19 cellular contexts compared by ENCODE assay signal in the genomic region with DNA sequence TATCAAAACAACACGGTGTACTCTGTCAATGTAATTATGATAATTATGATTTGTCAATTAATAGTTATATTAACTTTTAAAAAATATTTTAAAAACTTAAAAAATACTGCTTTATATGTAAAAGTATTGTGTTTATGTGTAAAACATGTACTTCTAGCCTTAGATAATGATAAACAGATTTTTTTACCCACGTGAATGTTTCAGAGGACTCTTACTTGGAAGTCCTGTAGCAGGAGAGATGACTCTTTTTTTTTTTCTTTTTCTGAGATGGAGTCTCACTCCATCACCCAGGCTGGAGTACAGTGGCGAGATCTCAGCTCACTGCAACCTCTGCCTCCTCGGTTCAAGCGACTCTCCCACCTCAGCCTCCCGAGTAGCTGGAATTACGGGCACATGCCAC. TPM values are rescaled to one million over a fixed set of nuclear protein-coding genes. Genes with fewer than 3 reads are reported as not detected.
DNase-seq lines count a peak whose midpoint lies in the region; FAIRE-seq and TF ChIP-seq lines count a peak whose summit lies in the region.
"Had no signal": no experiment of that assay in that cellular context is flagged by ENCODE, and none has a peak within 500 bp of the region (broad histone marks: within the 10 kb centered on the region; RNA-seq: fewer than 3 reads in every experiment).

No MANE protein-coding gene starts in this region.

- H3K27me3 ChIP-seq in suprapubic skin (peaks cover 3% of the 10 kb centered on the region), Peyer's patch (no peaks in the 10 kb centered on the region)

- H3K4me1 ChIP-seq in suprapubic skin (peaks cover 8% of the 10 kb centered on the region), Peyer's patch (peaks cover 0 to 5% (median 2%) of the 10 kb centered on the region in 4 donors)

- no peak overlapping the region for H3K4me3 ChIP-seq in AG10803 (ENCODE audit: low read length)
- no peak overlapping the region for H3K4me3 ChIP-seq in fibroblast of mammary gland (ENCODE audit: control insufficient read depth, low read depth, low read length)
- H3K4me3 ChIP-seq in suprapubic skin = no peak overlapping the region
- no peak overlapping the region for H3K4me3 ChIP-seq in Peyer's patch
- H3K4me3 ChIP-seq: BLaER1 had no signal

- WGBS in suprapubic skin = 77% methylated on average over 7 of the region's 7 CpGs

- FAIRE-seq in RCC 7860 (lab: Jason Lieb, UNC) = peak; percentile 61
- FAIRE-seq: GM12892, GM18507 had no signal

- no peaks in the 10 kb centered on the region for H3K9me3 ChIP-seq in suprapubic skin
- H3K9me3 ChIP-seq in Peyer's patch = no peaks in the 10 kb centered on the region
- H3K9me3 ChIP-seq: BLaER1 had no signal

- H3K36me3 ChIP-seq in suprapubic skin (no peaks in the 10 kb centered on the region), Peyer's patch (no peaks in the 10 kb centered on the region)

- DNase-seq in AG10803 (ENCODE audit: low read depth) = peak; percentile 61
- no peak for DNase-seq in RCC 7860 (ENCODE audit: low spot score)
- peak; percentile 26 for DNase-seq in fibroblast of mammary gland (ENCODE audit: low read depth)
- no peak for DNase-seq in suprapubic skin (ENCODE audit: low spot score in 2 of 2)
- DNase-seq in Peyer's patch = no peak
- DNase-seq in NCI-H2171 treated with DMSO at 0.1 percent for 48 hours (lab: John Stamatoyannopoulos, UW) = no peak
- DNase-seq in AML-193 (lab: John Stamatoyannopoulos, UW) = no peak
- DNase-seq: ACHN; CD4-positive, alpha-beta memory T cell; DMS153; DMS79; GDM1; GOT3; H7; HFFc6 had no signal

- TF ChIP-seq POLR2A in suprapubic skin (IDR thresholded peaks at IDR 0.05) = no peak
- TF ChIP-seq POLR2A in Peyer's patch (IDR thresholded peaks at IDR 0.05) = no peak

- TF ChIP-seq CTCF in AG10803 (conservative IDR thresholded peaks at IDR 0.05; ENCODE audit: low read length) = no peak
- no peak for TF ChIP-seq CTCF in fibroblast of mammary gland (conservative IDR thresholded peaks at IDR 0.05; ENCODE audit: control insufficient read depth, insufficient read depth, low read depth, low read length)
- TF ChIP-seq CTCF in suprapubic skin (IDR thresholded peaks at IDR 0.05) = no peak
- TF ChIP-seq CTCF in Peyer's patch (IDR thresholded peaks at IDR 0.05) = no peak

- peak overlapping the region; percentile 25 for H3K27ac ChIP-seq in suprapubic skin
- no peak overlapping the region for H3K27ac ChIP-seq in Peyer's patch
- H3K27ac ChIP-seq: BLaER1, HL-60 had no signal

- no peak for TF ChIP-seq EP300 in suprapubic skin (IDR thresholded peaks at IDR 0.05)

RNA-seq across cellular contexts. Expression of a gene that starts 6.2 kb away (rescaled TPM):
- 1 to 10 TPM; 7.0 to 9.4 (median 8.1) TPM for total RNA-seq in suprapubic skin
- total RNA-seq in Peyer's patch = 10 to 100 TPM in 1 of 4 donors, 1 to 10 TPM in 3; 4.2 to 27.2 (median 6.3) TPM

Comparison
In these comparisons a context has a peak if more than half of its experiments do, and no peak if none do; other contexts are left out.
1. DNase-seq: peak in AG10803 (single experiment) and fibroblast of mammary gland (single experiment); none in RCC 7860 (single experiment), suprapubic skin (0 of 2), Peyer's patch (0 of 3), NCI-H2171 treated with DMSO at 0.1 percent for 48 hours (single experiment) and AML-193 (0 of 2).